In genomic region chr6:159042003-159042823, GRCh38 we compare ENCODE assay signal across 8 cellular contexts. TPM values are rescaled to one million over a fixed set of nuclear protein-coding genes. Genes with fewer than 3 reads are reported as not detected.
A peak's percentile ranks its signal among the peaks of the same experiment; 100 is the strongest.
DNase-seq lines count a peak whose midpoint lies in the region; ATAC-seq and TF ChIP-seq lines count a peak whose summit lies in the region.

No MANE protein-coding gene starts in this region.

- H3K9me3 ChIP-seq in SJCRH30 (replicated peaks) (no peaks in the 10 kb centered on the region), neutrophil (peaks cover 13% of the 10 kb centered on the region), upper lobe of left lung (no peaks in the 10 kb centered on the region)

- no peak overlapping the region for H3K27ac ChIP-seq in SJCRH30
- H3K27ac ChIP-seq in neutrophil, result peak overlapping the region; percentile 96
- H3K27ac ChIP-seq in upper lobe of left lung, result peak overlapping the region; percentile 32 to 83 (median 70)

- TF ChIP-seq CTCF in neutrophil (IDR thresholded peaks at IDR 0.05) (peak; percentile 99), upper lobe of left lung (IDR thresholded peaks at IDR 0.05) (peak; percentile 76 to 94 (median 88))

- peaks cover 25% of the 10 kb centered on the region for H3K4me1 ChIP-seq in SJCRH30
- H3K4me1 ChIP-seq in neutrophil (ENCODE audit: control insufficient read depth in 1 of 2, insufficient read depth in 1 of 2, low read depth in 1 of 2, low read length in 1 of 2), result peaks cover 59 to 72% of the 10 kb centered on the region in 2 experiments
- peaks cover 3 to 26% (median 13%) of the 10 kb centered on the region in 4 donors for H3K4me1 ChIP-seq in upper lobe of left lung

- no peak overlapping the region for H3K4me3 ChIP-seq in SJCRH30
- peak overlapping the region; percentile 80 to 86 for H3K4me3 ChIP-seq in neutrophil (ENCODE audit: low read depth in 1 of 2, low read length in 1 of 2)
- H3K4me3 ChIP-seq in upper lobe of left lung, result peak overlapping the region in 3 of 4 donors; percentile 26 to 37 (median 27)

- WGBS in upper lobe of left lung, 2 donors, result 48 to 50% methylated on average over 14 of the region's 14 CpGs

- H3K27me3 ChIP-seq in SJCRH30 (no peaks in the 10 kb centered on the region), neutrophil (no peaks in the 10 kb centered on the region), upper lobe of left lung (no peaks in the 10 kb centered on the region)

- no peak for TF ChIP-seq POLR2A in upper lobe of left lung (IDR thresholded peaks at IDR 0.05)

- no peak for TF ChIP-seq EP300 in upper lobe of left lung (IDR thresholded peaks at IDR 0.05)

- no peaks in the 10 kb centered on the region for H3K36me3 ChIP-seq in SJCRH30
- H3K36me3 ChIP-seq in neutrophil, result peaks cover 68% of the 10 kb centered on the region
- H3K36me3 ChIP-seq in upper lobe of left lung, result peaks cover 0 to 8% (median 0%) of the 10 kb centered on the region in 4 donors

- ATAC-seq in GM21576 (IDR thresholded peaks at IDR 0.05; ENCODE audit: unreplicated experiment), result peak; percentile 37
- ATAC-seq in upper lobe of left lung (ENCODE audit: low FRiP score in 2 of 2), result peak; percentile 82 to 88

- peak; percentile 63 for DNase-seq in DMS 273 treated with DMSO at 0.1 percent for 48 hours (lab: John Stamatoyannopoulos, UW)
- peak; percentile 76 for DNase-seq in M059J (ENCODE audit: low read depth)
- peak; percentile 54 to 82 for DNase-seq in SJCRH30
- peak; percentile 69 for DNase-seq in activated naive CD4-positive, alpha-beta T cell treated with anti-CD3 and anti-CD28 coated beads, Interleukin-2, amount 50 U/mL, for 16 hours
- peak; percentile 77 for DNase-seq in germinal center (ENCODE audit: low spot score)
- DNase-seq in upper lobe of left lung, result peak in 1 of 2 donors; percentile 81

RNA-seq across cellular contexts. Expression of gene TAGAP, which starts 2.6 kb away (rescaled TPM):
- total RNA-seq in M059J (2014; rRNA removed; shearing (Covaris generic)), result 0.02 TPM in 1 of 2 replicates, not detected in the other
- 4.7 and 5.2 TPM in 2 replicates for total RNA-seq in SJCRH30 (2014; rRNA removed; shearing (Covaris generic))
- total RNA-seq in upper lobe of left lung, result 10 to 100 TPM in 2 of 6 donors, 1 to 10 TPM in 4; 7.8 to 19.3 (median 8.8) TPM

RNA-seq across cellular contexts. Expression of gene RSPH3, which starts 42.2 kb away (rescaled TPM):
- 3.4 and 9.6 TPM in 2 replicates for total RNA-seq in M059J (2014; rRNA removed; shearing (Covaris generic))
- total RNA-seq in SJCRH30 (2014; rRNA removed; shearing (Covaris generic)), result 1.2 and 1.8 TPM in 2 replicates
- total RNA-seq in upper lobe of left lung, result 10 to 100 TPM; 14.7 to 22.0 (median 18.2) TPM
